9 cellular contexts compared by ENCODE assay signal in genomic region chr10:6418167-6418566, GRCh38.
"Had no signal": no experiment of that assay in that cellular context is flagged by ENCODE, and none has a peak within 500 bp of the region (broad histone marks: within the 10 kb centered on the region; RNA-seq: fewer than 3 reads in every experiment).

No MANE protein-coding gene starts in this region.

- H3K4me3 Mint-ChIP-seq: IgD-negative memory B cell had no signal

- H3K4me1 Mint-ChIP-seq: IgD-negative memory B cell had no signal

- ATAC-seq: HepG2 had no signal

- H3K27ac Mint-ChIP-seq: IgD-negative memory B cell had no signal

- H3K4me2 ChIP-seq: KMS-11 had no signal

- H3K27ac ChIP-seq: GM23248, HL-60, KMS-11 had no signal

- H2AFZ ChIP-seq: GM23248 had no signal

- DNase-seq: GM23248, HCEC 1CT, KBM-7 had no signal

- H3K9ac ChIP-seq: GM23248, KMS-11 had no signal

- H3K36me3 Mint-ChIP-seq: IgD-negative memory B cell had no signal

- H3K4me3 ChIP-seq: GM23248 had no signal

- FAIRE-seq: H1, H54, HepG2 had no signal
